8 cellular contexts compared by ENCODE assay signal in the genomic region with DNA sequence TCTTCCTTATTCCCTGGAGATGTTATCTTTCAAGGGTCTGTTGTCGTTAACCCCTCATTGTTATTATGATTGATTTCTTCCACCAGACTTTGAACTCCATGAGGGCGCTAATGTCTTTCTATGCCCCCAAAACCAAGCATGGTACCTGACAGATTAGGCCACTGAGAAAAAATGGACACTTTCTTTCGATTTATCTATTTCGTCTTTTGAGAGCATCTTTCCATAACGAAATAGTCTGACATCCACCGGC. TPM values are rescaled to one million over a fixed set of nuclear protein-coding genes. Genes with fewer than 3 reads are reported as not detected.
DNase-seq lines count a peak whose midpoint lies in the region; ATAC-seq lines count a peak whose summit lies in the region.

No MANE protein-coding gene starts in this region.

- peak overlapping the region; percentile 93 for H3K4me3 ChIP-seq in CD8-positive, alpha-beta memory T cell (ENCODE audit: low read length)
- H3K4me3 ChIP-seq in ectodermal cell (ENCODE audit: insufficient read depth, low read depth, low read length) (peak overlapping the region; percentile 98), neuronal stem cell (ENCODE audit: low read length in 2 of 2) (peak overlapping the region; percentile 73 to 86)

- 53 to 54% methylated on average over 6 of the region's 6 CpGs for WGBS in ectodermal cell, 2 experiments
- no CpG with 5 or more reads among the region's 6 CpGs for WGBS in neuronal stem cell (ENCODE audit: extremely low coverage in 2 of 2, insufficient read length in 2 of 2, insufficient replicate concordance in 1 of 2), 2 donors

- no peak for ATAC-seq in HG03159 (IDR thresholded peaks at IDR 0.05; ENCODE audit: unreplicated experiment)
- ATAC-seq in HG03460 (IDR thresholded peaks at IDR 0.05; ENCODE audit: unreplicated experiment), result no peak

- H3K27me3 Mint-ChIP-seq in CD8-positive, alpha-beta memory T cell, result no peaks in the 10 kb centered on the region

- peaks cover 24% of the 10 kb centered on the region for H3K4me1 ChIP-seq in CD8-positive, alpha-beta memory T cell (ENCODE audit: insufficient read depth, low read length)
- H3K4me1 ChIP-seq in ectodermal cell (ENCODE audit: control insufficient read depth, insufficient read depth, low read length) (peaks cover 5% of the 10 kb centered on the region), neuronal stem cell (ENCODE audit: control insufficient read depth in 2 of 2, insufficient read depth in 1 of 2, low read depth in 1 of 2, low read length in 2 of 2) (peaks cover 1% of the 10 kb centered on the region in 2 donors)

- H2BK15ac ChIP-seq in neuronal stem cell (ENCODE audit: low read length), result no peak overlapping the region

- peaks cover 0 to 31% (median 2%) of the 10 kb centered on the region in 3 donors for H3K36me3 Mint-ChIP-seq in CD8-positive, alpha-beta memory T cell

- CTCF ChIA-PET in CD8-positive, alpha-beta memory T cell (lab: Charles Lee), result interaction anchor here (0.8 to 2.2 kb wide), 13 partner anchors 9 to 387 kb away, joined by 3 to 11 read pairs (median 3); partner anchors contain the start of genes CYP2R1 and PDE3B

- H3K27me3 ChIP-seq in CD8-positive, alpha-beta memory T cell (ENCODE audit: insufficient read depth, low read length, poor library complexity, severe bottlenecking), result no peaks in the 10 kb centered on the region
- no peaks in the 10 kb centered on the region for H3K27me3 ChIP-seq in ectodermal cell (ENCODE audit: control insufficient read depth, insufficient read depth, low read length, poor library complexity, severe bottlenecking)
- no peaks in the 10 kb centered on the region for H3K27me3 ChIP-seq in neuronal stem cell (ENCODE audit: control insufficient read depth in 3 of 3, insufficient read depth in 3 of 3, low read depth in 1 of 3, low read length in 3 of 3)

- H2AK5ac ChIP-seq in neuronal stem cell (ENCODE audit: low read depth, low read length), result no peak overlapping the region

- no peaks in the 10 kb centered on the region for H3K9me3 ChIP-seq in CD8-positive, alpha-beta memory T cell (ENCODE audit: low read length)
- H3K9me3 ChIP-seq in ectodermal cell (ENCODE audit: control insufficient read depth, low read length) (no peaks in the 10 kb centered on the region), neuronal stem cell (replicated peaks in 1 of 2; ENCODE audit: control insufficient read depth in 2 of 2, insufficient read depth in 1 of 2, low read depth in 1 of 2, low read length in 2 of 2) (no peaks in the 10 kb centered on the region)

- H3K9ac ChIP-seq in neuronal stem cell (ENCODE audit: low read depth, low read length, poor library complexity), result no peak overlapping the region

- no peaks in the 10 kb centered on the region for H3K9me3 Mint-ChIP-seq in CD8-positive, alpha-beta memory T cell

- peak overlapping the region; percentile 92 for H2AFZ ChIP-seq in neuronal stem cell (ENCODE audit: low read length)

- H4K8ac ChIP-seq in neuronal stem cell (ENCODE audit: low read depth, low read length), result no peak overlapping the region

- H2BK12ac ChIP-seq in neuronal stem cell (ENCODE audit: low read length), result no peak overlapping the region

- no peak overlapping the region for H3K4ac ChIP-seq in neuronal stem cell (ENCODE audit: low read length)

- no peaks in the 10 kb centered on the region for H3K79me1 ChIP-seq in neuronal stem cell (ENCODE audit: low read depth, low read length)

- DNase-seq in CD8-positive, alpha-beta memory T cell, result no peak
- DNase-seq in NCI-H69 (lab: John Stamatoyannopoulos, UW) (peak; percentile 64), neuronal stem cell (ENCODE audit: low spot score) (no peak), H4 (ENCODE audit: low spot score) (no peak), Ammon's horn (ENCODE audit: low spot score) (no peak)

- H3K27ac Mint-ChIP-seq in CD8-positive, alpha-beta memory T cell, result peak overlapping the region; percentile 93 to 98 (median 96)

- peak overlapping the region; percentile 83 for H3K27ac ChIP-seq in CD8-positive, alpha-beta memory T cell (ENCODE audit: low read depth, low read length)
- H3K27ac ChIP-seq in ectodermal cell (ENCODE audit: insufficient read depth, low read depth, low read length, poor library complexity, severe bottlenecking), result no peak overlapping the region
- H3K27ac ChIP-seq in neuronal stem cell (replicated peaks; ENCODE audit: low read length), result peak overlapping the region; percentile 54

- H3K23ac ChIP-seq in neuronal stem cell (ENCODE audit: low read depth, low read length, poor library complexity), result no peak overlapping the region

- no peak overlapping the region for H4K91ac ChIP-seq in neuronal stem cell (ENCODE audit: low read depth, low read length, poor library complexity)

- H3K4me2 ChIP-seq in neuronal stem cell (ENCODE audit: insufficient read depth, low read length, poor library complexity, severe bottlenecking), result peak overlapping the region; percentile 63

- peaks cover 8% of the 10 kb centered on the region for H3K36me3 ChIP-seq in CD8-positive, alpha-beta memory T cell (ENCODE audit: insufficient read depth, low read length)
- H3K36me3 ChIP-seq in ectodermal cell (ENCODE audit: control insufficient read depth, insufficient read depth, low read length) (peaks cover 14% of the 10 kb centered on the region), neuronal stem cell (replicated peaks in 1 of 2; ENCODE audit: control insufficient read depth in 2 of 2, insufficient read depth in 2 of 2, low read length in 2 of 2) (peaks cover 3 to 29% of the 10 kb centered on the region in 2 donors)

- H3K4me1 Mint-ChIP-seq in CD8-positive, alpha-beta memory T cell, result peaks cover 33 to 40% (median 36%) of the 10 kb centered on the region in 3 donors

- POLR2A ChIA-PET in CD8-positive, alpha-beta memory T cell (lab: Charles Lee), result interaction anchor here (0.7 to 2.1 kb wide), 7 partner anchors 21 to 371 kb away, joined by 3 to 13 read pairs (median 4); partner anchors contain the start of genes COPB1, CYP2R1 and PDE3B

- no peak overlapping the region for H2BK5ac ChIP-seq in neuronal stem cell (ENCODE audit: low read length)

- H3K4me3 Mint-ChIP-seq in CD8-positive, alpha-beta memory T cell, result peak overlapping the region; percentile 94 to 98 (median 97)

- H3K14ac ChIP-seq in neuronal stem cell (ENCODE audit: low read length), result no peak overlapping the region

- no peak overlapping the region for H2BK120ac ChIP-seq in neuronal stem cell (ENCODE audit: low read depth, low read length)

- no peak overlapping the region for H3K18ac ChIP-seq in neuronal stem cell (ENCODE audit: low read length)

RNA-seq across cellular contexts. Expression of gene PSMA1, which starts 0.6 kb away (rescaled TPM):
- 100 to 1,000 TPM; 337 to 344 TPM for total RNA-seq in CD8-positive, alpha-beta memory T cell
- 159 TPM for polyA plus RNA-seq in CD8-positive, alpha-beta memory T cell
- 216 TPM for polyA plus RNA-seq in ectodermal cell (2013, experiment 1 of 4)
- 227 TPM for polyA plus RNA-seq in ectodermal cell (2013, experiment 2 of 4)
- 196 TPM for polyA plus RNA-seq in ectodermal cell (2013, experiment 3 of 4)
- 224 TPM for polyA plus RNA-seq in ectodermal cell (2013, experiment 4 of 4)
- 232 TPM for polyA plus RNA-seq in neuronal stem cell (2013, experiment 1 of 2)
- 234 TPM for polyA plus RNA-seq in neuronal stem cell (2013, experiment 2 of 2)
- 566 and 642 TPM in 2 replicates for total RNA-seq in H4 (2014; rRNA removed; shearing (Covaris generic))

RNA-seq across cellular contexts. Expression of gene COPB1, which starts 21.2 kb away (rescaled TPM):
- total RNA-seq in CD8-positive, alpha-beta memory T cell, result 100 to 1,000 TPM; 104 to 111 TPM
- polyA plus RNA-seq in CD8-positive, alpha-beta memory T cell, result 76.4 TPM
- polyA plus RNA-seq in ectodermal cell (2013, experiment 1 of 4), result 113 TPM
- 115 TPM for polyA plus RNA-seq in ectodermal cell (2013, experiment 2 of 4)
- 94.3 TPM for polyA plus RNA-seq in ectodermal cell (2013, experiment 3 of 4)
- polyA plus RNA-seq in ectodermal cell (2013, experiment 4 of 4), result 105 TPM
- 56.3 TPM for polyA plus RNA-seq in neuronal stem cell (2013, experiment 1 of 2)
- 56.9 TPM for polyA plus RNA-seq in neuronal stem cell (2013, experiment 2 of 2)
- total RNA-seq in H4 (2014; rRNA removed; shearing (Covaris generic)), result 319 and 353 TPM in 2 replicates
